11 cellular contexts compared by ENCODE assay signal in the genomic region with DNA sequence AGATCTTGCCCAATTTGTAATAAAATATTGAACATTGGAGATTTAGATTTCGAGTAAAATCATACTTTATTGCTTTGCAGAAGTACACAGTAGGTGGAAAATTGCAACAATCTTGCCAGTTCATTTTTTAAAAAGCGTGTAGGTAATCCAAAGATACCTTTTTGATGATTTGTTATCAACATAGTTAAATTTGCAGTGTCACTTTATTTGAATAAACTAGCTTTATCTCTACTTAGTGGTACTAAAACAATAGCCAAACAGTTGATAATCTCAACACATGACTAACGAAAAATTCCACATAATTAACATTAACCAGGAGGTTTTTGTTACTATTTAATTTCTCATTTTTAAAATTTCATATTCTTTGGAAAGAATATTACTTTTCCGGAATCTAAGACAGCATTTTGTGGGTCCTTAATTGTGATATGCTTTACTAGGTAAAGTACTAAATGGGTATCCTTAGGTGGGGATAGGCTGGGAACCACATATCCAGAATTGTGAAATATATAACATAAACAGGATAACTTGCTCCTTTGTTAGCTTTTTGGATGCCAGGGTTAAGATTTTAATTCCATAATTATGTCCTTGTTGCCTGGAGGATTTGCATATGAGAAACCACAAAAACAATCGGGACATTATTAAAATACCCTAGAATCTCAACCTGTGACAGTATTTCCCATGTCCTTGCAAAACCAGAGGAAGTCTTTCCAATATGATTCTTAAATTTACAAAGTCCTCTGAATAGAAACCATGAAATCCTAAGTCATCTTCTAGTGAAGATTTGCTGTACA. TPM values are rescaled to one million over a fixed set of nuclear protein-coding genes. Genes with fewer than 3 reads are reported as not detected.
DNase-seq lines count a peak whose midpoint lies in the region; ATAC-seq and TF ChIP-seq lines count a peak whose summit lies in the region.
"Had no signal": no experiment of that assay in that cellular context is flagged by ENCODE, and none has a peak within 500 bp of the region (broad histone marks: within the 10 kb centered on the region; RNA-seq: fewer than 3 reads in every experiment).

No MANE protein-coding gene starts in this region.

- H3K36me3 Mint-ChIP-seq in CD4-positive, alpha-beta T cell (ENCODE audit: low read depth): peaks cover 51% of the 10 kb centered on the region
- H3K36me3 Mint-ChIP-seq in IgD-negative memory B cell: peaks cover 3% of the 10 kb centered on the region
- peaks cover 29% of the 10 kb centered on the region for H3K36me3 Mint-ChIP-seq in dendritic cell treated with granulocyte-macrophage colony-stimulating factor and Interleukin-4, amounts not matched to agents 40 ng/mL and 50 ng/mL, for 4 days (ENCODE audit: low read depth)
- no peaks in the 10 kb centered on the region for H3K36me3 Mint-ChIP-seq in neural crest cell (ENCODE audit: low read depth)

- POLR2A ChIA-PET in CD4-positive, alpha-beta T cell (lab: Charles Lee): interaction anchor here (2.2 to 6.2 kb wide), 4 partner anchors 18 to 130 kb away, joined by 20 to 109 read pairs (median 48); no protein-coding TSS in a partner anchor

- no peaks in the 10 kb centered on the region for H3K9me3 Mint-ChIP-seq in CD4-positive, alpha-beta T cell
- no peaks in the 10 kb centered on the region for H3K9me3 Mint-ChIP-seq in IgD-negative memory B cell
- no peaks in the 10 kb centered on the region for H3K9me3 Mint-ChIP-seq in dendritic cell treated with granulocyte-macrophage colony-stimulating factor and Interleukin-4, amounts not matched to agents 40 ng/mL and 50 ng/mL, for 4 days
- no peaks in the 10 kb centered on the region for H3K9me3 Mint-ChIP-seq in neural crest cell

- CTCF ChIA-PET in CD4-positive, alpha-beta T cell (lab: Charles Lee): no interaction called here

- no peak for ATAC-seq in CD4-positive, alpha-beta T cell (ENCODE audit: poor library complexity)
- no peak for ATAC-seq in GM21390 (IDR thresholded peaks at IDR 0.05; ENCODE audit: unreplicated experiment)

- no peaks in the 10 kb centered on the region for H3K27me3 ChIP-seq in CD4-positive, alpha-beta T cell (ENCODE audit: control insufficient read depth, insufficient read depth, low read length)

- H3K4me1 Mint-ChIP-seq in CD4-positive, alpha-beta T cell (ENCODE audit: low read depth): peaks cover 73% of the 10 kb centered on the region
- H3K4me1 Mint-ChIP-seq in IgD-negative memory B cell: peaks cover 23 to 58% (median 40%) of the 10 kb centered on the region in 3 donors
- H3K4me1 Mint-ChIP-seq in dendritic cell treated with granulocyte-macrophage colony-stimulating factor and Interleukin-4, amounts not matched to agents 40 ng/mL and 50 ng/mL, for 4 days (ENCODE audit: low read depth): peaks cover 40% of the 10 kb centered on the region
- H3K4me1 Mint-ChIP-seq in neural crest cell: peaks cover 57% of the 10 kb centered on the region

- H3K27ac ChIP-seq in CD4-positive, alpha-beta T cell (ENCODE audit: low read depth, low read length): no peak overlapping the region
- H3K27ac ChIP-seq: epithelial cell of prostate had no signal

- intact Hi-C loops in CD4-positive, alpha-beta T cell (cut with DNase I, micrococcal nuclease): loop anchor here in 1 of 2 experiments (5.0 to 10.0 kb wide), 2 partner anchors 1604 to 1744 kb away; a partner anchor contains a TSS
- intact Hi-C loops in dendritic cell treated with granulocyte-macrophage colony-stimulating factor and Interleukin-4, amounts not matched to agents 40 ng/mL and 50 ng/mL, for 4 days (cut with micrococcal nuclease): loop anchor here (5.0 to 10.0 kb wide), 2 partner anchors 54 to 1749 kb away; a partner anchor contains a TSS

- H3K9me3 ChIP-seq in CD4-positive, alpha-beta T cell (ENCODE audit: control insufficient read depth, low read length): no peaks in the 10 kb centered on the region

- TF ChIP-seq CTCF in CD4-positive, alpha-beta T cell (IDR thresholded peaks at IDR 0.05): no peak
- TF ChIP-seq CTCF in neural crest cell (conservative IDR thresholded peaks at IDR 0.05): no peak

- DNase-seq in CD4-positive, alpha-beta T cell: no peak
- DNase-seq in neural crest cell (ENCODE audit: low read depth, low spot score) (no peak), NOMO-1 (lab: John Stamatoyannopoulos, UW; ENCODE audit: unreplicated experiment in 2 of 2) (no peak), DMS53 (lab: John Stamatoyannopoulos, UW) (no peak)
- DNase-seq in stimulated activated CD4-positive, alpha-beta T cell treated with anti-CD3 and anti-CD28 coated beads, Interleukin-15, amount 100 ng/mL, for 24 hours: no peak
- DNase-seq: DMS153, MV-4-11 had no signal

- no peaks in the 10 kb centered on the region for H3K27me3 Mint-ChIP-seq in CD4-positive, alpha-beta T cell
- H3K27me3 Mint-ChIP-seq in IgD-negative memory B cell (peaks cover 1% of the 10 kb centered on the region), neural crest cell (ENCODE audit: low read depth) (no peaks in the 10 kb centered on the region)
- H3K27me3 Mint-ChIP-seq in dendritic cell treated with granulocyte-macrophage colony-stimulating factor and Interleukin-4, amounts not matched to agents 40 ng/mL and 50 ng/mL, for 4 days: no peaks in the 10 kb centered on the region

- H3K27ac Mint-ChIP-seq in CD4-positive, alpha-beta T cell: peak overlapping the region; percentile 97
- peak overlapping the region; percentile 100 for H3K27ac Mint-ChIP-seq in IgD-negative memory B cell
- peak overlapping the region; percentile 95 for H3K27ac Mint-ChIP-seq in dendritic cell treated with granulocyte-macrophage colony-stimulating factor and Interleukin-4, amounts not matched to agents 40 ng/mL and 50 ng/mL, for 4 days
- no peak overlapping the region for H3K27ac Mint-ChIP-seq in neural crest cell (ENCODE audit: unreplicated experiment)

- peak overlapping the region; percentile 99 for H3K4me3 Mint-ChIP-seq in CD4-positive, alpha-beta T cell
- peak overlapping the region; percentile 95 to 96 (median 96) for H3K4me3 Mint-ChIP-seq in IgD-negative memory B cell
- peak overlapping the region; percentile 100 for H3K4me3 Mint-ChIP-seq in dendritic cell treated with granulocyte-macrophage colony-stimulating factor and Interleukin-4, amounts not matched to agents 40 ng/mL and 50 ng/mL, for 4 days
- H3K4me3 Mint-ChIP-seq in neural crest cell: peak overlapping the region; percentile 99

RNA-seq across cellular contexts. Expression of a gene that starts 2.4 kb away (rescaled TPM):
- total RNA-seq in CD4-positive, alpha-beta T cell: 100 to 1,000 TPM; 217 to 228 TPM
- 13.9 TPM for polyA plus RNA-seq in IgD-negative memory B cell
- 72.0 and 75.3 TPM in 2 replicates for total RNA-seq in neural crest cell
